8 cellular contexts compared by ENCODE assay signal in the genomic region with DNA sequence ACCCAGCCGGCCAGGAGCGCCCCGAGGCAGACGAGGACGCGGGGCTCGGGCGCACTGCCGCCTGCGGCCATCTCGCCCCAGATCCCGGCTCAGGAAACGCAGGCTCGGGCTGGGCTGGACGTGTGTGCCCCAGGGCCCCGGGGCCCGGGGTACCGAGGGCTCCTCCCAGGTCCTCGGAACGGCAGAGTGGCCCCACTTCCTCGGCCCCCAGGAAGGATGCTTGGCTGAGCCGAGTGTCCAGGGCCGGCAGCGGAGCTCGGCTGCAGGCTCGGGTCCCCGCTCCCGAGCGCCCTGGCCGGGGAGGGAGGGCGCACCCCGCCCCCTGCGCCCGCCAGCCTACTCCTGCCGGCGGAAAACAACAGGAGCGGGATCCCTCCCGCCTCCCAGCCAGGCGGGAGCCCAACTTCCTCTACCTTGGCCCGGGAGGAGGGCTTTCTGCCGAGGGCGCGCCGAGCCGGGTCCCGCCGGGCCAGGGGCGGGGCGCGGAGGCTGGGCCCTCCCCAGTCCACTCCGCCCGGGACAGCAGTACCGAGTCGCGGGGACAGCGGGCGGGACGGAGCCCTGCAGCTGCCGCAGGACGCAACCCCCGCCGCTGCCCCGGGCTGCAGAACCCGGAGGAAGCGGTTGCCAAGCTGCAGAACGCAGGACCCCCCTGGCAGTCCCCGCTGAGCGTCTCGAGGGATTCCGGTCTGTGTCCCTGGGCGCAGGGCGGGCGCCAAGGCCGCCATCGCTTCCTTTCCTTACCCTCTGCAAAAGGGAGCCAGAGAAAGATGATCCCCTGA. TPM values are rescaled to one million over a fixed set of nuclear protein-coding genes. Genes with fewer than 3 reads are reported as not detected.
DNase-seq lines count a peak whose midpoint lies in the region; ATAC-seq and TF ChIP-seq lines count a peak whose summit lies in the region.

A gene with protein sequence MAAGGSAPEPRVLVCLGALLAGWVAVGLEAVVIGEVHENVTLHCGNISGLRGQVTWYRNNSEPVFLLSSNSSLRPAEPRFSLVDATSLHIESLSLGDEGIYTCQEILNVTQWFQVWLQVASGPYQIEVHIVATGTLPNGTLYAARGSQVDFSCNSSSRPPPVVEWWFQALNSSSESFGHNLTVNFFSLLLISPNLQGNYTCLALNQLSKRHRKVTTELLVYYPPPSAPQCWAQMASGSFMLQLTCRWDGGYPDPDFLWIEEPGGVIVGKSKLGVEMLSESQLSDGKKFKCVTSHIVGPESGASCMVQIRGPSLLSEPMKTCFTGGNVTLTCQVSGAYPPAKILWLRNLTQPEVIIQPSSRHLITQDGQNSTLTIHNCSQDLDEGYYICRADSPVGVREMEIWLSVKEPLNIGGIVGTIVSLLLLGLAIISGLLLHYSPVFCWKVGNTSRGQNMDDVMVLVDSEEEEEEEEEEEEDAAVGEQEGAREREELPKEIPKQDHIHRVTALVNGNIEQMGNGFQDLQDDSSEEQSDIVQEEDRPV (minus strand): TSS at position 411 of the 782 bp plus-strand sequence. CDS start 340 bp downstream, at position 71.

- intact Hi-C loops in sigmoid colon (cut with DNase I), result loop anchor here (1.0 to 5.0 kb wide), 3 partner anchors 41 to 231 kb away; a partner anchor contains a TSS

- peaks cover 3 to 17% (median 8%) of the 10 kb centered on the region in 4 donors for H3K4me1 ChIP-seq in sigmoid colon

- peak; percentile 67 for DNase-seq in activated effector memory CD4-positive, alpha-beta T cell treated with anti-CD3 and anti-CD28 coated beads, Interleukin-2, amount 50 U/mL, for 16 hours
- DNase-seq in activated effector memory CD4-positive, alpha-beta T cell treated with Interleukin-2 at 50 U/mL for 16 hours, result no peak
- DNase-seq in LNCaP clone FGC (ENCODE audit: low read depth) (no peak), SW 1271 (lab: John Stamatoyannopoulos, UW) (peak; percentile 45 to 72), iPS-NIHi11 (ENCODE audit: low spot score) (peak; percentile 90), sigmoid colon (peak; percentile 91)
- no peak for DNase-seq in central memory CD8-positive, alpha-beta T cell (ENCODE audit: low spot score in 2 of 2)

- H3K27ac Mint-ChIP-seq in central memory CD8-positive, alpha-beta T cell (ENCODE audit: low read depth), result peak within 1 kb of the TSS; percentile 41

- TF ChIP-seq CTCF in LNCaP clone FGC (IDR thresholded peaks at IDR 0.05; ENCODE audit: control insufficient read depth, extremely low read depth, insufficient read depth) (no peak), sigmoid colon (IDR thresholded peaks at IDR 0.05) (no peak)

- TF ChIP-seq EP300 in sigmoid colon (IDR thresholded peaks at IDR 0.05), result no peak

- peaks cover 21% of the 10 kb centered on the region for H3K27me3 Mint-ChIP-seq in central memory CD8-positive, alpha-beta T cell

- no peaks in the 10 kb centered on the region for H3K9me3 Mint-ChIP-seq in central memory CD8-positive, alpha-beta T cell

- peaks cover 11% of the 10 kb centered on the region for H3K4me1 Mint-ChIP-seq in central memory CD8-positive, alpha-beta T cell

- H3K9me3 ChIP-seq in sigmoid colon, result no peaks in the 10 kb centered on the region

- 0 to 1% methylated on average over 75 of the region's 75 CpGs for WGBS in sigmoid colon, 2 donors

- H3K4me3 Mint-ChIP-seq in central memory CD8-positive, alpha-beta T cell, result peak within 1 kb of the TSS; percentile 84

- TF ChIP-seq POLR2A in sigmoid colon (IDR thresholded peaks at IDR 0.05), result peak in 1 of 2 donors; percentile 61

- H3K4me3 ChIP-seq in LNCaP clone FGC (ENCODE audit: low read depth, low read length) (peak within 1 kb of the TSS; percentile 74), sigmoid colon (peak within 1 kb of the TSS; percentile 69 to 97 (median 76))

- H3K36me3 ChIP-seq in sigmoid colon, result no peaks in the 10 kb centered on the region

- peak within 1 kb of the TSS; percentile 78 to 85 (median 80) for H3K27ac ChIP-seq in sigmoid colon

- H3K27me3 ChIP-seq in sigmoid colon, result no peaks in the 10 kb centered on the region

- no peaks in the 10 kb centered on the region for H3K36me3 Mint-ChIP-seq in central memory CD8-positive, alpha-beta T cell (ENCODE audit: insufficient read depth)

- peak; percentile 64 for ATAC-seq in central memory CD8-positive, alpha-beta T cell (replicated peaks; ENCODE audit: extremely low read depth, poor library complexity, severe bottlenecking)
- ATAC-seq in GM21737 (IDR thresholded peaks at IDR 0.05; ENCODE audit: unreplicated experiment), result no peak

RNA-seq across cellular contexts. Expression of the gene that starts here (rescaled TPM):
- 10 to 100 TPM; 22.2 to 31.1 (median 23.5) TPM for total RNA-seq in sigmoid colon
- polyA plus RNA-seq in sigmoid colon, result 10 to 100 TPM; 28.5 to 59.9 (median 34.2) TPM

Comparison
In these comparisons a context has a peak if more than half of its experiments do, and no peak if none do; other contexts are left out.
1. DNase-seq: peak in activated effector memory CD4-positive, alpha-beta T cell treated with anti-CD3 and anti-CD28 coated beads, Interleukin-2, amount 50 U/mL, for 16 hours (single experiment), SW 1271 (2 of 2), iPS-NIHi11 (single experiment) and sigmoid colon (single experiment); none in activated effector memory CD4-positive, alpha-beta T cell treated with Interleukin-2 at 50 U/mL for 16 hours (single experiment), LNCaP clone FGC (single experiment) and central memory CD8-positive, alpha-beta T cell (0 of 2).